In genomic region chr22:19880786-19881569, GRCh38 we compare ENCODE assay signal across 8 cellular contexts. TPM values are rescaled to one million over a fixed set of nuclear protein-coding genes. Genes with fewer than 3 reads are reported as not detected.
DNase-seq lines count a peak whose midpoint lies in the region; ATAC-seq and TF ChIP-seq lines count a peak whose summit lies in the region.

No MANE protein-coding gene starts in this region.

- no peak for TF ChIP-seq CTCF in Panc1 (IDR thresholded peaks at IDR 0.05)
- TF ChIP-seq CTCF in neural crest cell (conservative IDR thresholded peaks at IDR 0.05): no peak

- no peaks in the 10 kb centered on the region for H3K27me3 ChIP-seq in Panc1 (ENCODE audit: control insufficient read depth, insufficient read depth, low read length)

- no peaks in the 10 kb centered on the region for H3K36me3 ChIP-seq in Panc1 (ENCODE audit: control insufficient read depth, insufficient read depth, low read length)

- no peaks in the 10 kb centered on the region for H3K9me3 ChIP-seq in Panc1 (ENCODE audit: control insufficient read depth, insufficient read depth, low read depth, low read length)

- H3K27me3 Mint-ChIP-seq in neural crest cell (ENCODE audit: low read depth): no peaks in the 10 kb centered on the region

- peaks cover 19% of the 10 kb centered on the region for H3K4me1 Mint-ChIP-seq in neural crest cell

- H3K4me3 ChIP-seq in Panc1 (ENCODE audit: low read depth in 2 of 2, low read length in 2 of 2): peak overlapping the region; percentile 3 to 26; a peak in 3 of 4 replicates

- DNase-seq in D341Med (ENCODE audit: low spot score): peak; percentile 38
- DNase-seq in Panc1 (ENCODE audit: low read depth, low spot score): peak; percentile 57
- peak; percentile 95 for DNase-seq in fibroblast of peridontal ligament (ENCODE audit: extremely low read depth)
- DNase-seq in neural crest cell (ENCODE audit: low read depth, low spot score): peak; percentile 55
- no peak for DNase-seq in NCI-H510A treated with DMSO at 0.1 percent for 48 hours (lab: John Stamatoyannopoulos, UW)
- no peak for DNase-seq in NCI-H1930 (lab: John Stamatoyannopoulos, UW)

- peak overlapping the region; percentile 94 for H3K27ac ChIP-seq in Panc1 (ENCODE audit: low read length)

- no peaks in the 10 kb centered on the region for H3K36me3 Mint-ChIP-seq in neural crest cell (ENCODE audit: low read depth)

- CTCF ChIA-PET in Panc1 (lab: Charles Lee): interaction anchor here (0.6 kb wide), 1 partner anchor 27 kb away, joined by 3 read pairs; the partner anchor contains the start of genes GNB1L and RTL10

- no peaks in the 10 kb centered on the region for H3K9me3 Mint-ChIP-seq in neural crest cell

- POLR2A ChIA-PET in Panc1 (lab: Charles Lee): no interaction called here

- BruUV-seq in Panc1 (replicated peaks; lab: Mats Ljungman, UMichigan): TSS peak; percentile 84

- peaks cover 64% of the 10 kb centered on the region for H3K4me1 ChIP-seq in Panc1 (ENCODE audit: control insufficient read depth, insufficient read depth, low read length)

- in situ Hi-C loops in Panc1 (cut with HindIII; ENCODE audit: low pct_unique_long_range_greater_than_20kb, low sequenced_read_pairs): no loop called here

- peak overlapping the region; percentile 85 for H3K27ac Mint-ChIP-seq in neural crest cell (ENCODE audit: unreplicated experiment)

- peak overlapping the region; percentile 31 for H3K4me3 Mint-ChIP-seq in neural crest cell

- ATAC-seq in Panc1 (peak; percentile 85), GM21390 (IDR thresholded peaks at IDR 0.05; ENCODE audit: unreplicated experiment) (no peak), GM21526 (IDR thresholded peaks at IDR 0.05; ENCODE audit: low FRiP score, unreplicated experiment) (no peak)

- intact Hi-C loops in Panc1 (cut with micrococcal nuclease; ENCODE audit: unreplicated experiment): no loop called here

RNA-seq across cellular contexts. Expression of gene GNB1L, which starts 26.3 kb away (rescaled TPM):
- total RNA-seq in Panc1 (2021; ENCODE audit: unreplicated experiment) (12.2 TPM), neural crest cell (12.1 and 13.8 TPM in 2 replicates)
- 10.2 TPM for polyA plus RNA-seq in Panc1 (2012; ENCODE audit: insufficient read length)

RNA-seq across cellular contexts. Expression of gene RTL10, which starts 26.3 kb away (rescaled TPM):
- 26.7 TPM for total RNA-seq in Panc1 (2021; ENCODE audit: unreplicated experiment)
- polyA plus RNA-seq in Panc1 (2012; ENCODE audit: insufficient read length): 22.5 TPM
- total RNA-seq in neural crest cell: 26.7 and 28.1 TPM in 2 replicates

Comparison
In these comparisons a context has a peak if more than half of its experiments do, and no peak if none do; other contexts are left out.
1. DNase-seq: peak in D341Med (single experiment), Panc1 (single experiment), fibroblast of peridontal ligament (single experiment) and neural crest cell (single experiment); none in NCI-H510A treated with DMSO at 0.1 percent for 48 hours (single experiment) and NCI-H1930 (0 of 2).